8 cellular contexts compared by ENCODE assay signal in genomic region chr11:64299847-64300648, GRCh38. TPM values are rescaled to one million over a fixed set of nuclear protein-coding genes. Genes with fewer than 3 reads are reported as not detected.
DNase-seq lines count a peak whose midpoint lies in the region; ATAC-seq and TF ChIP-seq lines count a peak whose summit lies in the region.

Gene CATSPERZ (plus strand): TSS chr11:64300358. CDS start chr11:64300411, 53 bp downstream.

- DNase-seq in activated effector memory CD4-positive, alpha-beta T cell treated with anti-CD3 and anti-CD28 coated beads, Interleukin-2, amount 50 U/mL, for 16 hours = peak; percentile 72
- no peak for DNase-seq in activated effector memory CD4-positive, alpha-beta T cell treated with Interleukin-2 at 50 U/mL for 16 hours
- DNase-seq in brain microvascular endothelial cell = no peak
- no peak for DNase-seq in lower lobe of right lung
- no peak for DNase-seq in type B pancreatic cell (ENCODE audit: extremely low spot score, unreplicated experiment)
- DNase-seq in stimulated activated CD4-positive, alpha-beta T cell treated with anti-CD3 and anti-CD28 coated beads, Interleukin-12 subunit alpha, Interleukin-12 subunit beta, amount 100 ng/mL, for 4 hours = no peak
- no peak for DNase-seq in NCI-H2081 treated with DMSO at 0.1 percent for 48 hours (lab: John Stamatoyannopoulos, UW)
- DNase-seq in DMS153 (lab: John Stamatoyannopoulos, UW) = no peak

- peaks cover 9% of the 10 kb centered on the region for H3K4me1 Mint-ChIP-seq in type B pancreatic cell (ENCODE audit: unreplicated experiment)

- in situ Hi-C loops in brain microvascular endothelial cell (cut with HindIII; ENCODE audit: low pct_ligation_motif_present, low sequenced_read_pairs) = no loop called here

- H3K9me3 Mint-ChIP-seq in type B pancreatic cell = no peaks in the 10 kb centered on the region

- H3K36me3 Mint-ChIP-seq in type B pancreatic cell = no peaks in the 10 kb centered on the region

- H3K4me1 ChIP-seq in lower lobe of right lung = peaks cover 33% of the 10 kb centered on the region

- peak within 1 kb of the TSS; percentile 76 for H3K27ac Mint-ChIP-seq in type B pancreatic cell

- ATAC-seq in lower lobe of right lung = no peak

- H3K36me3 ChIP-seq in brain microvascular endothelial cell (replicated peaks) (no peaks in the 10 kb centered on the region), lower lobe of right lung (no peaks in the 10 kb centered on the region)

- H3K4me3 Mint-ChIP-seq in type B pancreatic cell = peak within 1 kb of the TSS; percentile 80

- H3K4me3 ChIP-seq in brain microvascular endothelial cell (ENCODE audit: low read depth, low read length) = peak within 1 kb of the TSS; percentile 39
- H3K4me3 ChIP-seq in lower lobe of right lung = peak within 1 kb of the TSS; percentile 51

- no peaks in the 10 kb centered on the region for H3K9me3 ChIP-seq in lower lobe of right lung

- H3K27me3 ChIP-seq in brain microvascular endothelial cell (replicated peaks) (peaks cover 50% of the 10 kb centered on the region), lower lobe of right lung (ENCODE audit: low read depth) (peaks cover 59% of the 10 kb centered on the region)

- TF ChIP-seq CTCF in brain microvascular endothelial cell (IDR thresholded peaks at IDR 0.05; ENCODE audit: low read depth, low read length, missing control alignments) = peak; percentile 14
- no peak for TF ChIP-seq CTCF in lower lobe of right lung (IDR thresholded peaks at IDR 0.05)
- TF ChIP-seq CTCF in type B pancreatic cell (conservative IDR thresholded peaks at IDR 0.05) = no peak

- intact Hi-C loops in lower lobe of right lung (cut with DNase I) = no loop called here

- peaks cover 65% of the 10 kb centered on the region for H3K27me3 Mint-ChIP-seq in type B pancreatic cell

- H3K27ac ChIP-seq in brain microvascular endothelial cell (no peak within 1 kb of the TSS), lower lobe of right lung (peak within 1 kb of the TSS; percentile 34)

RNA-seq across cellular contexts. Expression of gene CATSPERZ, which starts in this region (rescaled TPM):
- total RNA-seq in lower lobe of right lung (not detected), type B pancreatic cell (ENCODE audit: low replicate concordance) (not detected in 2 replicates)
